9 cellular contexts compared by ENCODE assay signal in genomic region chr20:33005132-33005566, GRCh38. TPM values are rescaled to one million over a fixed set of nuclear protein-coding genes. Genes with fewer than 3 reads are reported as not detected.
DNase-seq lines count a peak whose midpoint lies in the region; ATAC-seq, FAIRE-seq and TF ChIP-seq lines count a peak whose summit lies in the region.
"Had no signal": no experiment of that assay in that cellular context is flagged by ENCODE, and none has a peak within 500 bp of the region (broad histone marks: within the 10 kb centered on the region; RNA-seq: fewer than 3 reads in every experiment).

No MANE protein-coding gene starts in this region.

- no peaks in the 10 kb centered on the region for H3K4me1 ChIP-seq in Karpas-422 (ENCODE audit: low read length)
- no peaks in the 10 kb centered on the region for H3K4me1 ChIP-seq in astrocyte (ENCODE audit: insufficient read depth, low read length)

- no peak for FAIRE-seq in astrocyte (lab: Jason Lieb, UNC)
- FAIRE-seq: A204.1 had no signal

- H3K4me3 Mint-ChIP-seq in astrocyte (ENCODE audit: unreplicated experiment) (no peak overlapping the region), nephron (no peak overlapping the region)

- peak; percentile 42 for TF ChIP-seq CTCF in astrocyte (IDR thresholded peaks at IDR 0.05; ENCODE audit: insufficient read depth, low read depth, low read length)
- peak; percentile 8 to 19 (median 14) for TF ChIP-seq CTCF in nephron (IDR thresholded peaks at IDR 0.05; ENCODE audit: unreplicated experiment in 3 of 3)

- H3K4me2 ChIP-seq in Karpas-422 (ENCODE audit: low read depth, low read length, poor library complexity, severe bottlenecking) (no peak overlapping the region), astrocyte (ENCODE audit: low read length) (no peak overlapping the region)

- H3K27me3 Mint-ChIP-seq in astrocyte (ENCODE audit: low read depth, unreplicated experiment) (peaks cover 18% of the 10 kb centered on the region), nephron (ENCODE audit: low read depth) (no peaks in the 10 kb centered on the region)

- H3K27ac Mint-ChIP-seq in astrocyte (ENCODE audit: unreplicated experiment) (no peak overlapping the region), nephron (no peak overlapping the region)

- H3K4me3 ChIP-seq in Karpas-422 (ENCODE audit: low read length) (no peak overlapping the region), astrocyte (ENCODE audit: insufficient read depth, low read depth, low read length) (no peak overlapping the region)

- no peaks in the 10 kb centered on the region for H3K9me2 ChIP-seq in Karpas-422 (replicated peaks; ENCODE audit: insufficient read depth, low read length)

- H3K27ac ChIP-seq in Karpas-422 (ENCODE audit: low read length), result no peak overlapping the region
- no peak overlapping the region for H3K27ac ChIP-seq in astrocyte (ENCODE audit: low read depth, low read length)

- H2AFZ ChIP-seq in Karpas-422 (ENCODE audit: low read length) (no peak overlapping the region), astrocyte (ENCODE audit: low read depth, low read length) (no peak overlapping the region)

- no peaks in the 10 kb centered on the region for H4K20me1 ChIP-seq in Karpas-422 (ENCODE audit: insufficient read depth, low read depth, low read length)
- no peaks in the 10 kb centered on the region for H4K20me1 ChIP-seq in astrocyte (ENCODE audit: insufficient read depth, low read length)

- no peaks in the 10 kb centered on the region for H3K36me3 ChIP-seq in Karpas-422 (ENCODE audit: insufficient read depth, low read length)
- no peaks in the 10 kb centered on the region for H3K36me3 ChIP-seq in astrocyte (ENCODE audit: insufficient read depth, low read length)

- H3K4me1 Mint-ChIP-seq in astrocyte (ENCODE audit: low read depth, unreplicated experiment), result no peaks in the 10 kb centered on the region
- H3K4me1 Mint-ChIP-seq in nephron, result no peaks in the 10 kb centered on the region

- no peaks in the 10 kb centered on the region for H3K79me2 ChIP-seq in Karpas-422 (ENCODE audit: low read length)
- H3K79me2 ChIP-seq in astrocyte (ENCODE audit: insufficient read depth, low read length), result no peaks in the 10 kb centered on the region

- H3K27me3 ChIP-seq in Karpas-422 (ENCODE audit: low read length) (no peaks in the 10 kb centered on the region), astrocyte (ENCODE audit: insufficient read depth, low read length) (no peaks in the 10 kb centered on the region)

- peaks cover 2% of the 10 kb centered on the region for H3K9me3 Mint-ChIP-seq in astrocyte (ENCODE audit: unreplicated experiment)
- peaks cover 4% of the 10 kb centered on the region for H3K9me3 Mint-ChIP-seq in nephron

- DNase-seq in DMS 273 (lab: John Stamatoyannopoulos, UW; ENCODE audit: unreplicated experiment) (peak; percentile 69), DMS 273 treated with DMSO at 0.1 percent for 48 hours (lab: John Stamatoyannopoulos, UW) (no peak), Karpas-422 (peak; percentile 77), astrocyte (ENCODE audit: low read depth) (no peak), NCI-H510A treated with DMSO at 0.1 percent for 48 hours (lab: John Stamatoyannopoulos, UW) (no peak), superior temporal gyrus (ENCODE audit: extremely low spot score) (no peak)

- H3K9ac ChIP-seq in Karpas-422 (ENCODE audit: low read length) (no peak overlapping the region), astrocyte (ENCODE audit: low read length) (no peak overlapping the region)

- H3K36me3 Mint-ChIP-seq in astrocyte (ENCODE audit: low read depth, unreplicated experiment), result no peaks in the 10 kb centered on the region
- H3K36me3 Mint-ChIP-seq in nephron (ENCODE audit: low read depth), result no peaks in the 10 kb centered on the region

- no peak for ATAC-seq in GM18498 (IDR thresholded peaks at IDR 0.05; ENCODE audit: unreplicated experiment)

- peaks cover 4% of the 10 kb centered on the region; the same call in 1 of the 2 replicates for H3K9me3 ChIP-seq in Karpas-422 (ENCODE audit: low read length)
- H3K9me3 ChIP-seq in astrocyte (ENCODE audit: insufficient read depth, low read depth, low read length), result no peaks in the 10 kb centered on the region

RNA-seq across cellular contexts. Expression of gene SUN5, which starts 0.9 kb away (rescaled TPM):
- not detected in 2 replicates for total RNA-seq in Karpas-422 (2014; rRNA removed; shearing (Covaris generic); ENCODE audit: low replicate concordance)
- not detected in 2 replicates for total RNA-seq in astrocyte

RNA-seq across cellular contexts. Expression of gene BPIFB2, which starts 2.4 kb away (rescaled TPM):
- total RNA-seq in Karpas-422 (2014; rRNA removed; shearing (Covaris generic); ENCODE audit: low replicate concordance), result not detected in 2 replicates
- total RNA-seq in astrocyte, result not detected in 2 replicates

RNA-seq across cellular contexts. Expression of gene BPIFB6, which starts 26.3 kb away (rescaled TPM):
- total RNA-seq in Karpas-422 (2014; rRNA removed; shearing (Covaris generic); ENCODE audit: low replicate concordance), result not detected in 2 replicates
- not detected in 2 replicates for total RNA-seq in astrocyte

RNA-seq across cellular contexts. Expression of gene BPIFB3, which starts 48.6 kb away (rescaled TPM):
- not detected in 2 replicates for total RNA-seq in Karpas-422 (2014; rRNA removed; shearing (Covaris generic); ENCODE audit: low replicate concordance)
- total RNA-seq in astrocyte, result not detected in 2 replicates

Comparison
In these comparisons a context has a peak if more than half of its experiments do, and no peak if none do; other contexts are left out.
1. DNase-seq: peak in DMS 273 (single experiment) and Karpas-422 (single experiment); none in DMS 273 treated with DMSO at 0.1 percent for 48 hours (single experiment), astrocyte (single experiment), NCI-H510A treated with DMSO at 0.1 percent for 48 hours (single experiment) and superior temporal gyrus (single experiment).